In genomic region chr3:168865022-168865551, GRCh38 we compare ENCODE assay signal across 8 cellular contexts.
A peak's percentile ranks its signal among the peaks of the same experiment; 100 is the strongest.
DNase-seq lines count a peak whose midpoint lies in the region; ATAC-seq, FAIRE-seq and TF ChIP-seq lines count a peak whose summit lies in the region.

No MANE protein-coding gene starts in this region.

- ATAC-seq in GM19463 (IDR thresholded peaks at IDR 0.05; ENCODE audit: unreplicated experiment) = no peak

- no peaks in the 10 kb centered on the region for H3K36me3 ChIP-seq in bronchial epithelial cell (ENCODE audit: control insufficient read depth, insufficient read depth, low read length)

- FAIRE-seq in bronchial epithelial cell (lab: Jason Lieb, UNC) = no peak

- H3K4me3 Mint-ChIP-seq in nephron progenitor cell = no peak overlapping the region

- H3K27me3 ChIP-seq in bronchial epithelial cell (ENCODE audit: control insufficient read depth, insufficient read depth, low read length) = no peaks in the 10 kb centered on the region

- DNase-seq in NCI-H82 (lab: John Stamatoyannopoulos, UW) (peak; percentile 43), NCI-H82 treated with DMSO at 0.1 percent for 48 hours (lab: John Stamatoyannopoulos, UW; ENCODE audit: unreplicated experiment) (no peak), LoVo (ENCODE audit: low spot score) (peak; percentile 19), bronchial epithelial cell (ENCODE audit: low read depth) (peak; percentile 42), nephron progenitor cell (peak; percentile 8), COLO668 (lab: John Stamatoyannopoulos, UW; ENCODE audit: unreplicated experiment) (no peak), T1000 (lab: John Stamatoyannopoulos, UW) (no peak)

- TF ChIP-seq CTCF in bronchial epithelial cell (IDR thresholded peaks at IDR 0.05; ENCODE audit: insufficient read depth, low read length, severe bottlenecking) (peak; percentile 44), nephron progenitor cell (IDR thresholded peaks at IDR 0.05) (peak; percentile 84)

- H3K36me3 Mint-ChIP-seq in nephron progenitor cell (ENCODE audit: low read depth) = no peaks in the 10 kb centered on the region

- no peak overlapping the region for H3K27ac Mint-ChIP-seq in nephron progenitor cell

- H3K9me3 Mint-ChIP-seq in nephron progenitor cell = no peaks in the 10 kb centered on the region

- no peaks in the 10 kb centered on the region for H3K4me1 Mint-ChIP-seq in nephron progenitor cell

- H3K4me3 ChIP-seq in bronchial epithelial cell (ENCODE audit: low read depth, low read length) = no peak overlapping the region

- H3K27me3 Mint-ChIP-seq in nephron progenitor cell (ENCODE audit: low read depth, poor library complexity) = no peaks in the 10 kb centered on the region

Comparison
In these comparisons a context has a peak if more than half of its experiments do, and no peak if none do; other contexts are left out.
1. DNase-seq: peak in NCI-H82 (single experiment), LoVo (single experiment), bronchial epithelial cell (single experiment) and nephron progenitor cell (single experiment); none in NCI-H82 treated with DMSO at 0.1 percent for 48 hours (single experiment), COLO668 (single experiment) and T1000 (single experiment).